ENCODE assay signal across 27 cellular contexts in the genomic region with DNA sequence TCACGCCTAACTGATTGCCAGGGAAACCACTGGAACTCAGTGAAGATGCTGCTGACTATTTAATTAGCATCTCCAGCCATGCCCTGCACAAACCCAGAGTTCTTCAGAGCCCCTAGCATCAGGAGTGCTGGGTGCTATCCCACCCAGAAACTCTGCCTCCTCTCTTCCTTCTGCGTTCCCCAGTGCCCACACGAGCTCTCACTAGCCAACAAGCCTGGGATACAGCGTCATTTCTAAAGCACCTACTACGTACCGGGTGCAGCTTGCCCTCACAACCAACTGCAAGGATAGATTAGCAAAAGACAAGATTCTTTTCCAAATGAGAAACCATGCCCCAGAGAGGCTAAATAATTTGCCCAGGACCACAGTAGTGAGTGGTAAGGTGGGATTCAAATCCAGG.
DNase-seq lines count a peak whose midpoint lies in the region; ATAC-seq and TF ChIP-seq lines count a peak whose summit lies in the region.
"Had no signal": no experiment of that assay in that cellular context is flagged by ENCODE, and none has a peak within 500 bp of the region (broad histone marks: within the 10 kb centered on the region; RNA-seq: fewer than 3 reads in every experiment).

No MANE protein-coding gene starts in this region.

- no peak for TF ChIP-seq CTCF in activated CD8-positive, alpha-beta T cell treated with anti-CD3 and anti-CD28 coated beads for 36 hours (IDR thresholded peaks at IDR 0.05)

- peaks cover 42% of the 10 kb centered on the region for H3K4me1 ChIP-seq in BLaER1
- H3K4me1 ChIP-seq in naive thymus-derived CD4-positive, alpha-beta T cell (ENCODE audit: control insufficient read depth in 2 of 2, insufficient read depth in 2 of 2, low read length in 2 of 2), result peaks cover 36 to 37% of the 10 kb centered on the region in 2 donors
- H3K4me1 ChIP-seq: foreskin keratinocyte had no signal

- no peak for DNase-seq in T-helper 2 cell treated with Interferon-gamma antibody and Interleukin-4, amounts not matched to agents 5 μg/mL and 100 μg/mL, for 36 hours (ENCODE audit: low spot score)
- DNase-seq in T-helper 2 cell, result no peak
- no peak for DNase-seq in activated CD8-positive, alpha-beta T cell treated with anti-CD3 and anti-CD28 coated beads for 36 hours
- no peak for DNase-seq in naive thymus-derived CD4-positive, alpha-beta T cell
- DNase-seq in epidermal melanocyte (ENCODE audit: insufficient read length, low spot score), result no peak
- no peak for DNase-seq in GM19238 (ENCODE audit: insufficient read length, low spot score)
- DNase-seq: 8988T; CD4-positive, alpha-beta T cell; DMS153; endodermal cell; foreskin keratinocyte; H7; heart left ventricle; kidney glomerular epithelial cell; NCI-H1048; NCI-H1694; NCI-H446 treated with DMSO at 0.1 percent for 48 hours; OCI-M1; SK-N-SH; T1000; tibial artery; WERI-Rb-1 had no signal

- H3K4me3 ChIP-seq in BLaER1, result no peak overlapping the region
- no peak overlapping the region for H3K4me3 ChIP-seq in naive thymus-derived CD4-positive, alpha-beta T cell (ENCODE audit: low read length)
- H3K4me3 ChIP-seq: ascending aorta, esophagus muscularis mucosa, heart left ventricle, lung, tibial artery had no signal

- no peak overlapping the region for H3K27ac ChIP-seq in BLaER1
- no peak overlapping the region for H3K27ac ChIP-seq in naive thymus-derived CD4-positive, alpha-beta T cell (ENCODE audit: low read depth, low read length)
- H3K27ac ChIP-seq: ascending aorta, esophagus muscularis mucosa, foreskin keratinocyte, heart left ventricle, tibial artery, WERI-Rb-1 had no signal

- H3K27me3 ChIP-seq in BLaER1, result peaks cover 29% of the 10 kb centered on the region
- no peaks in the 10 kb centered on the region for H3K27me3 ChIP-seq in naive thymus-derived CD4-positive, alpha-beta T cell (ENCODE audit: control insufficient read depth in 2 of 2, insufficient read depth in 2 of 2, low read length in 2 of 2)
- H3K27me3 ChIP-seq: ascending aorta had no signal

- H3K36me3 Mint-ChIP-seq in T-helper 2 cell treated with Interferon-gamma antibody and Interleukin-4, amounts not matched to agents 5 μg/mL and 100 μg/mL, for 36 hours (ENCODE audit: low read depth), result no peaks in the 10 kb centered on the region
- H3K36me3 Mint-ChIP-seq in activated CD8-positive, alpha-beta T cell treated with anti-CD3 and anti-CD28 coated beads for 36 hours (ENCODE audit: low read depth), result no peaks in the 10 kb centered on the region
- H3K36me3 Mint-ChIP-seq in naive thymus-derived CD4-positive, alpha-beta T cell, result no peaks in the 10 kb centered on the region

- peak overlapping the region; percentile 4 for H3K4me3 Mint-ChIP-seq in T-helper 2 cell treated with Interferon-gamma antibody and Interleukin-4, amounts not matched to agents 5 μg/mL and 100 μg/mL, for 36 hours
- no peak overlapping the region for H3K4me3 Mint-ChIP-seq in activated CD8-positive, alpha-beta T cell treated with anti-CD3 and anti-CD28 coated beads for 36 hours
- H3K4me3 Mint-ChIP-seq in naive thymus-derived CD4-positive, alpha-beta T cell, result peak overlapping the region in 9 of 10 donors; percentile 11 to 82 (median 62)
- H3K4me3 Mint-ChIP-seq: endodermal cell had no signal

- H3K4me1 Mint-ChIP-seq in T-helper 2 cell treated with Interferon-gamma antibody and Interleukin-4, amounts not matched to agents 5 μg/mL and 100 μg/mL, for 36 hours (ENCODE audit: low read depth), result peaks cover 26% of the 10 kb centered on the region
- peaks cover 36% of the 10 kb centered on the region for H3K4me1 Mint-ChIP-seq in activated CD8-positive, alpha-beta T cell treated with anti-CD3 and anti-CD28 coated beads for 36 hours (ENCODE audit: low read depth)
- peaks cover 37 to 44% (median 40%) of the 10 kb centered on the region in 7 donors for H3K4me1 Mint-ChIP-seq in naive thymus-derived CD4-positive, alpha-beta T cell

- H3K9me3 ChIP-seq in BLaER1, result no peaks in the 10 kb centered on the region
- H3K9me3 ChIP-seq in naive thymus-derived CD4-positive, alpha-beta T cell (ENCODE audit: control insufficient read depth in 2 of 3, low read length in 3 of 3), result no peaks in the 10 kb centered on the region
- H3K9me3 ChIP-seq: ascending aorta, esophagus muscularis mucosa, heart left ventricle, SK-N-SH, tibial artery had no signal

- CTCF ChIA-PET in activated CD8-positive, alpha-beta T cell treated with anti-CD3 and anti-CD28 coated beads for 36 hours (lab: Charles Lee), result interaction anchor here (3.4 kb wide), 1 partner anchor 16 kb away, joined by 28 read pairs; no protein-coding TSS in a partner anchor
- CTCF ChIA-PET in naive thymus-derived CD4-positive, alpha-beta T cell (lab: Charles Lee), result no interaction called here

- ATAC-seq in activated CD8-positive, alpha-beta T cell treated with anti-CD3 and anti-CD28 coated beads for 36 hours, result no peak
- ATAC-seq in naive thymus-derived CD4-positive, alpha-beta T cell, result no peak
- ATAC-seq in SK-N-SH treated with all-trans-retinoic acid at 6 μM for 48 hours, result no peak
- ATAC-seq: foreskin keratinocyte, heart left ventricle had no signal

- peak overlapping the region; percentile 68 for H3K4me2 ChIP-seq in BLaER1
- H3K4me2 ChIP-seq: SK-N-SH had no signal

- H3K27me3 Mint-ChIP-seq in T-helper 2 cell treated with Interferon-gamma antibody and Interleukin-4, amounts not matched to agents 5 μg/mL and 100 μg/mL, for 36 hours (ENCODE audit: low read depth), result peaks cover 37% of the 10 kb centered on the region
- peaks cover 8% of the 10 kb centered on the region for H3K27me3 Mint-ChIP-seq in activated CD8-positive, alpha-beta T cell treated with anti-CD3 and anti-CD28 coated beads for 36 hours
- H3K27me3 Mint-ChIP-seq in naive thymus-derived CD4-positive, alpha-beta T cell, result peaks cover 9 to 51% (median 24%) of the 10 kb centered on the region in 5 donors

- H3K36me3 ChIP-seq in BLaER1, result no peaks in the 10 kb centered on the region
- H3K36me3 ChIP-seq in naive thymus-derived CD4-positive, alpha-beta T cell (ENCODE audit: control insufficient read depth in 2 of 3, insufficient read depth in 3 of 3, low read length in 3 of 3), result no peaks in the 10 kb centered on the region
- H3K36me3 ChIP-seq: ascending aorta, esophagus muscularis mucosa, heart left ventricle, tibial artery, WERI-Rb-1 had no signal

- H3K9me3 Mint-ChIP-seq in T-helper 2 cell treated with Interferon-gamma antibody and Interleukin-4, amounts not matched to agents 5 μg/mL and 100 μg/mL, for 36 hours, result no peaks in the 10 kb centered on the region
- no peaks in the 10 kb centered on the region for H3K9me3 Mint-ChIP-seq in activated CD8-positive, alpha-beta T cell treated with anti-CD3 and anti-CD28 coated beads for 36 hours
- H3K9me3 Mint-ChIP-seq in naive thymus-derived CD4-positive, alpha-beta T cell, result no peaks in the 10 kb centered on the region
- H3K9me3 Mint-ChIP-seq: CD4-positive, alpha-beta T cell; endodermal cell had no signal

- POLR2A ChIA-PET in activated CD8-positive, alpha-beta T cell treated with anti-CD3 and anti-CD28 coated beads for 36 hours (lab: Charles Lee), result no interaction called here
- POLR2A ChIA-PET in naive thymus-derived CD4-positive, alpha-beta T cell (lab: Charles Lee), result no interaction called here

- H3K9ac ChIP-seq in BLaER1, result no peak overlapping the region
- H3K9ac ChIP-seq: SK-N-SH had no signal

- intact Hi-C loops in activated CD8-positive, alpha-beta T cell treated with anti-CD3 and anti-CD28 coated beads for 36 hours (cut with micrococcal nuclease), result no loop called here
- intact Hi-C loops in naive thymus-derived CD4-positive, alpha-beta T cell (cut with micrococcal nuclease), result loop anchor here (5.0 kb wide), 2 partner anchors 74 to 91 kb away; no protein-coding TSS in a partner anchor

- H3K27ac Mint-ChIP-seq in T-helper 2 cell treated with Interferon-gamma antibody and Interleukin-4, amounts not matched to agents 5 μg/mL and 100 μg/mL, for 36 hours, result no peak overlapping the region
- H3K27ac Mint-ChIP-seq in activated CD8-positive, alpha-beta T cell treated with anti-CD3 and anti-CD28 coated beads for 36 hours, result peak overlapping the region; percentile 22
- peak overlapping the region in 6 of 9 donors; percentile 5 to 69 (median 36) for H3K27ac Mint-ChIP-seq in naive thymus-derived CD4-positive, alpha-beta T cell
- H3K27ac Mint-ChIP-seq: CD4-positive, alpha-beta T cell; endodermal cell had no signal

- no peaks in the 10 kb centered on the region for H4K20me1 ChIP-seq in BLaER1

TF ChIP-seq in SK-N-SH treated with all-trans-retinoic acid at 6 μM for 48 hours, 23 proteins besides CTCF, POLR2A, EP300 and RAD21 (continues in another document):
- TF ChIP-seq ISL1 (CRISPR knock-in tag; IDR thresholded peaks at IDR 0.05) (no peak), TCF4 (CRISPR knock-in tag; IDR thresholded peaks at IDR 0.05; ENCODE audit: borderline replicate concordance) (no peak), CSDC2 (CRISPR knock-in tag; IDR thresholded peaks at IDR 0.05) (no peak), ZFP3 (CRISPR knock-in tag; IDR thresholded peaks at IDR 0.05) (no peak), ZNF8 (CRISPR knock-in tag; IDR thresholded peaks at IDR 0.05) (no peak)
- TF ChIP-seq, protein P1, sequence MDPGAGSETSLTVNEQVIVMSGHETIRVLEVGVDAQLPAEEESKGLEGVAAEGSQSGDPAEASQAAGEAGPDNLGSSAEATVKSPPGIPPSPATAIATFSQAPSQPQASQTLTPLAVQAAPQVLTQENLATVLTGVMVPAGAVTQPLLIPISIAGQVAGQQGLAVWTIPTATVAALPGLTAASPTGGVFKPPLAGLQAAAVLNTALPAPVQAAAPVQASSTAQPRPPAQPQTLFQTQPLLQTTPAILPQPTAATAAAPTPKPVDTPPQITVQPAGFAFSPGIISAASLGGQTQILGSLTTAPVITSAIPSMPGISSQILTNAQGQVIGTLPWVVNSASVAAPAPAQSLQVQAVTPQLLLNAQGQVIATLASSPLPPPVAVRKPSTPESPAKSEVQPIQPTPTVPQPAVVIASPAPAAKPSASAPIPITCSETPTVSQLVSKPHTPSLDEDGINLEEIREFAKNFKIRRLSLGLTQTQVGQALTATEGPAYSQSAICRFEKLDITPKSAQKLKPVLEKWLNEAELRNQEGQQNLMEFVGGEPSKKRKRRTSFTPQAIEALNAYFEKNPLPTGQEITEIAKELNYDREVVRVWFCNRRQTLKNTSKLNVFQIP (CRISPR knock-in tag; IDR thresholded peaks at IDR 0.05; ENCODE audit: borderline replicate concordance, low read depth), result no peak
- TF ChIP-seq, protein P2, sequence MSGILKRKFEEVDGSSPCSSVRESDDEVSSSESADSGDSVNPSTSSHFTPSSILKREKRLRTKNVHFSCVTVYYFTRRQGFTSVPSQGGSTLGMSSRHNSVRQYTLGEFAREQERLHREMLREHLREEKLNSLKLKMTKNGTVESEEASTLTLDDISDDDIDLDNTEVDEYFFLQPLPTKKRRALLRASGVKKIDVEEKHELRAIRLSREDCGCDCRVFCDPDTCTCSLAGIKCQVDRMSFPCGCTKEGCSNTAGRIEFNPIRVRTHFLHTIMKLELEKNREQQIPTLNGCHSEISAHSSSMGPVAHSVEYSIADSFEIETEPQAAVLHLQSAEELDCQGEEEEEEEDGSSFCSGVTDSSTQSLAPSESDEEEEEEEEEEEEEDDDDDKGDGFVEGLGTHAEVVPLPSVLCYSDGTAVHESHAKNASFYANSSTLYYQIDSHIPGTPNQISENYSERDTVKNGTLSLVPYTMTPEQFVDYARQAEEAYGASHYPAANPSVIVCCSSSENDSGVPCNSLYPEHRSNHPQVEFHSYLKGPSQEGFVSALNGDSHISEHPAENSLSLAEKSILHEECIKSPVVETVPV (CRISPR knock-in tag; IDR thresholded peaks at IDR 0.05), result no peak
